26 cellular contexts compared by ENCODE assay signal in the genomic region with DNA sequence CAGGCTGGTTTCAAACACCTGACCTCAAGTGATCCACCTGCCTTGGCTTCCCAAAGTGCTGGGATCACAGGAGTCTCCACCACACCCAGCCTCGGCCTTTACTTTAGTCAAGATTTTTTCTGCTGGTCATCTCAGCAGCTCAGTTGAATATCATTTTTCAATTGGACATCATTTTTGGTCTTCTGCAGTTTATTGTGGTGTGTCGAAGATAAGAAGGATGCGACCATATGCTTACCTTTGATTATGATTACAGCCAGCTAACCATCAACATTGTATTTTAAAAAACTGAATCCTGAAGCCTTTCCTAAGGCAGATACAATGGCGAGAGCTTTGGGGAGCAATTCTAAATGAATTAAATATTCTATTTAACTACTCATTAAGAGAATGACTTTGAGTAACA.
"Had no signal": no experiment of that assay in that cellular context is flagged by ENCODE, and none has a peak within 500 bp of the region (broad histone marks: within the 10 kb centered on the region; RNA-seq: fewer than 3 reads in every experiment).

No MANE protein-coding gene starts in this region.

- H3K27ac ChIP-seq: colonic mucosa, coronary artery, epithelial cell of prostate, esophagus muscularis mucosa, esophagus squamous epithelium, foreskin keratinocyte, gastrocnemius medialis, gastroesophageal sphincter, heart left ventricle, heart right ventricle had no signal

- H3K9me3 ChIP-seq: colonic mucosa, esophagus muscularis mucosa, esophagus squamous epithelium, gastrocnemius medialis, gastroesophageal sphincter, heart left ventricle, heart right ventricle had no signal

- ATAC-seq: effector memory CD8-positive, alpha-beta T cell; esophagus mucosa; foreskin keratinocyte; gastrocnemius medialis; gastroesophageal sphincter; heart left ventricle; heart right ventricle had no signal

- H3K4me3 ChIP-seq: colonic mucosa, coronary artery, dorsolateral prefrontal cortex, esophagus muscularis mucosa, esophagus squamous epithelium, gastrocnemius medialis, gastroesophageal sphincter, heart left ventricle, heart right ventricle had no signal

- H3K36me3 ChIP-seq: colonic mucosa, esophagus muscularis mucosa, esophagus squamous epithelium, gastrocnemius medialis, gastroesophageal sphincter, heart left ventricle, heart right ventricle had no signal

- FAIRE-seq: colon, endometrium, frontal cortex had no signal

- H3K4me1 ChIP-seq: colonic mucosa, esophagus muscularis mucosa, esophagus squamous epithelium, foreskin keratinocyte, gastroesophageal sphincter, heart left ventricle, heart right ventricle had no signal

- H3K27me3 ChIP-seq: colonic mucosa, dorsolateral prefrontal cortex, esophagus muscularis mucosa, esophagus squamous epithelium, foreskin keratinocyte, gastrocnemius medialis, gastroesophageal sphincter, heart left ventricle, heart right ventricle had no signal

- DNase-seq: colonic mucosa; cortex of kidney; dermis blood vessel endothelial cell; dorsolateral prefrontal cortex; effector CD4-positive, alpha-beta T cell; effector CD8-positive, alpha-beta T cell; effector memory CD4-positive, alpha-beta T cell; effector memory CD8-positive, alpha-beta T cell; endodermal cell; esophagus squamous epithelium; foreskin fibroblast; foreskin keratinocyte; foreskin melanocyte; gastrocnemius medialis; glutamatergic neuron; head of caudate nucleus; heart left ventricle; heart right ventricle had no signal
